ENCODE assay signal across 3 cellular contexts in genomic region chr7:76476742-76477474, GRCh38. TPM values are rescaled to one million over a fixed set of nuclear protein-coding genes. Genes with fewer than 3 reads are reported as not detected.
"Had no signal": no experiment of that assay in that cellular context is flagged by ENCODE, and none has a peak within 500 bp of the region (broad histone marks: within the 10 kb centered on the region; RNA-seq: fewer than 3 reads in every experiment).

No MANE protein-coding gene starts in this region.

RNA-seq across cellular contexts. Expression of gene UPK3B, which starts 33.4 kb away (rescaled TPM):
- total RNA-seq: K562 had no signal
- polyA plus RNA-seq: IgD-negative memory B cell, K562 had no signal

RNA-seq across cellular contexts. Expression of gene ZP3, which starts 52.2 kb away (rescaled TPM):
- total RNA-seq: Right ventricle myocardium superior had no signal
